In the genomic region with DNA sequence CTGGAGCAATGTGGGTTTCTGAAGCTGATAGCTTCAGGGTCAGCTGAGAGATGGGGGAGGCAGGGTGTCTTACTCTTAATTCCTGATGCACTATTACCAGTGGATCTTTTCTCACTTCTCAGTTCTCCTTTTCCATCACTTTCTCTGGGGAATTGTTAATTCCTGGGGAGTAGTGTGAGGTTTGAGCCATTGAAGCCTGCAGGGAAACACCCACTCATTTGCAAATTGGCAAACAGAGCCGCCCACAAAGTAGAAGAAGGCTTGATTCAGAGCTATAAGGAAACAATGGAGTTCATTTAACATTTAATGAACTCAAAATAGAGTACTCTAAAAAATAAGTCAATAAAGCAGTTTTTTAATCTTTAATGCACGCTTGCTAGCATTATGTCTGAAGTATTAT, we compare ENCODE assay signal across 24 cellular contexts. TPM values are rescaled to one million over a fixed set of nuclear protein-coding genes. Genes with fewer than 3 reads are reported as not detected.
DNase-seq lines count a peak whose midpoint lies in the region; ATAC-seq lines count a peak whose summit lies in the region.
"Had no signal": no experiment of that assay in that cellular context is flagged by ENCODE, and none has a peak within 500 bp of the region (broad histone marks: within the 10 kb centered on the region; RNA-seq: fewer than 3 reads in every experiment).

No MANE protein-coding gene starts in this region.

- H3K27me3 ChIP-seq in GM23248 (replicated peaks; ENCODE audit: insufficient read depth) (no peaks in the 10 kb centered on the region), iPS-18a (ENCODE audit: control insufficient read depth, insufficient read depth, low read length) (no peaks in the 10 kb centered on the region), neuronal stem cell (ENCODE audit: control insufficient read depth in 3 of 3, insufficient read depth in 3 of 3, low read depth in 1 of 3, low read length in 3 of 3) (no peaks in the 10 kb centered on the region), aorta (ENCODE audit: control insufficient read depth in 1 of 2, insufficient read depth in 2 of 2, low read length in 1 of 2) (no peaks in the 10 kb centered on the region)
- H3K27me3 ChIP-seq: BLaER1, pancreas, sigmoid colon, thyroid gland had no signal

- H3K18ac ChIP-seq in neuronal stem cell (ENCODE audit: low read length) = no peak overlapping the region

- 73 to 75% methylated on average over 2 of the region's 2 CpGs for WGBS in GM23248 (ENCODE audit: low coverage in 1 of 2, low lambda C conversion rate in 2 of 2, missing lambda C conversion rate in 2 of 2), 2 experiments
- no CpG with 5 or more reads among the region's 2 CpGs for WGBS in neuronal stem cell (ENCODE audit: extremely low coverage in 2 of 2, insufficient read length in 2 of 2, insufficient replicate concordance in 1 of 2), 2 donors
- 68 to 76% methylated on average over 2 of the region's 2 CpGs for WGBS in aorta, 2 donors

- H4K8ac ChIP-seq in neuronal stem cell (ENCODE audit: low read depth, low read length) = no peak overlapping the region

- H3K36me3 ChIP-seq in GM23248 (ENCODE audit: low read depth) (no peaks in the 10 kb centered on the region), iPS-18a (ENCODE audit: control insufficient read depth, low read depth, low read length) (no peaks in the 10 kb centered on the region), neuronal stem cell (replicated peaks in 1 of 2; ENCODE audit: control insufficient read depth in 2 of 2, insufficient read depth in 2 of 2, low read length in 2 of 2) (no peaks in the 10 kb centered on the region), aorta (ENCODE audit: control insufficient read depth in 1 of 2, insufficient read depth in 2 of 2, low read length in 1 of 2) (no peaks in the 10 kb centered on the region)
- H3K36me3 ChIP-seq: BLaER1, left ventricle myocardium inferior, pancreas, sigmoid colon, thyroid gland, WERI-Rb-1 had no signal

- no peaks in the 10 kb centered on the region for H4K20me1 ChIP-seq in GM23248 (ENCODE audit: insufficient read depth)
- H4K20me1 ChIP-seq: BLaER1 had no signal

- no peak overlapping the region for H2BK15ac ChIP-seq in neuronal stem cell (ENCODE audit: low read length)

- 0 out of 2 replicates have a peak overlapping the region, but pooled peaks have one; percentile 0 for H2AFZ ChIP-seq in GM23248
- H2AFZ ChIP-seq in neuronal stem cell (ENCODE audit: low read length) = peak overlapping the region; percentile 42

- no peak overlapping the region for H2AK5ac ChIP-seq in neuronal stem cell (ENCODE audit: low read depth, low read length)

- H3K4me1 ChIP-seq in GM23248 (ENCODE audit: insufficient read depth) (peaks cover 24% of the 10 kb centered on the region), iPS-18a (ENCODE audit: control insufficient read depth, low read depth, low read length) (peaks cover 14% of the 10 kb centered on the region), neuronal stem cell (ENCODE audit: control insufficient read depth in 2 of 2, insufficient read depth in 1 of 2, low read depth in 1 of 2, low read length in 2 of 2) (peaks cover 9 to 11% of the 10 kb centered on the region in 2 donors), aorta (ENCODE audit: control insufficient read depth in 1 of 2, insufficient read depth in 2 of 2, low read length in 2 of 2) (no peaks in the 10 kb centered on the region)
- H3K4me1 ChIP-seq: left ventricle myocardium inferior, sigmoid colon had no signal

- DNase-seq in GM23248 (peak; percentile 42), SK-MEL-5 (ENCODE audit: low read depth, low spot score) (peak; percentile 1), neuronal stem cell (ENCODE audit: low spot score) (no peak), aorta (no peak), NCI-H187 (lab: John Stamatoyannopoulos, UW) (no peak), GM03348 (ENCODE audit: low spot score) (no peak), NCI-H345 (lab: John Stamatoyannopoulos, UW) (no peak)
- DNase-seq: Calu3; central memory CD4-positive, alpha-beta T cell; DND-41; dorsolateral prefrontal cortex; immature natural killer cell; left ventricle myocardium inferior; NCI-H1694 treated with DMSO at 0.1 percent for 48 hours; NCI-H774; pancreas; sigmoid colon; stimulated activated naive CD8-positive, alpha-beta T cell treated with anti-CD3 and anti-CD28 coated beads, Interleukin-15, Interleukin-2, amounts not matched to agents 100 U/mL and 50 U/mL, for 24 hours; WERI-Rb-1 had no signal

- no peak overlapping the region for H4K91ac ChIP-seq in neuronal stem cell (ENCODE audit: low read depth, low read length, poor library complexity)

- no peak overlapping the region for H3K4ac ChIP-seq in neuronal stem cell (ENCODE audit: low read length)

- no peak overlapping the region for H2BK5ac ChIP-seq in neuronal stem cell (ENCODE audit: low read length)

- H2BK120ac ChIP-seq in neuronal stem cell (ENCODE audit: low read depth, low read length) = no peak overlapping the region

- in situ Hi-C loops in GM23248 (cut with MboI) (no loop called here), SK-MEL-5 (cut with HindIII; ENCODE audit: low pct_unique_long_range_greater_than_20kb, low sequenced_read_pairs) (no loop called here)

- intact Hi-C loops in aorta (cut with DNase I) = no loop called here

- H3K4me2 ChIP-seq in GM23248 (ENCODE audit: unreplicated experiment) (no peak overlapping the region), neuronal stem cell (ENCODE audit: insufficient read depth, low read length, poor library complexity, severe bottlenecking) (no peak overlapping the region)
- H3K4me2 ChIP-seq: BLaER1 had no signal

- H3K23ac ChIP-seq in neuronal stem cell (ENCODE audit: low read depth, low read length, poor library complexity) = no peak overlapping the region

- peaks cover 14% of the 10 kb centered on the region for H3F3A ChIP-seq in GM23248 (ENCODE audit: insufficient read depth)

- no peaks in the 10 kb centered on the region for H3K79me1 ChIP-seq in neuronal stem cell (ENCODE audit: low read depth, low read length)

- no peaks in the 10 kb centered on the region for H3K9me2 ChIP-seq in GM23248 (ENCODE audit: insufficient read depth)

- H3K9me3 ChIP-seq in GM23248 (ENCODE audit: low read depth) (no peaks in the 10 kb centered on the region), iPS-18a (ENCODE audit: control insufficient read depth, low read depth, low read length) (no peaks in the 10 kb centered on the region), neuronal stem cell (replicated peaks in 1 of 2; ENCODE audit: control insufficient read depth in 2 of 2, insufficient read depth in 1 of 2, low read depth in 1 of 2, low read length in 2 of 2) (no peaks in the 10 kb centered on the region), aorta (ENCODE audit: control insufficient read depth, low read length) (no peaks in the 10 kb centered on the region)
- H3K9me3 ChIP-seq: BLaER1, left ventricle myocardium inferior, pancreas, sigmoid colon, thyroid gland had no signal

- no peak overlapping the region for H3K14ac ChIP-seq in neuronal stem cell (ENCODE audit: low read length)

- H3K9ac ChIP-seq in GM23248 (no peak overlapping the region), iPS-18a (ENCODE audit: low read length) (no peak overlapping the region), neuronal stem cell (ENCODE audit: low read depth, low read length, poor library complexity) (no peak overlapping the region)
- H3K9ac ChIP-seq: BLaER1 had no signal

- H3K79me2 ChIP-seq in GM23248 (ENCODE audit: insufficient read depth) = no peaks in the 10 kb centered on the region

- no peak overlapping the region for H3K27ac ChIP-seq in GM23248
- no peak overlapping the region for H3K27ac ChIP-seq in iPS-18a (ENCODE audit: low read length)
- H3K27ac ChIP-seq in neuronal stem cell (replicated peaks; ENCODE audit: low read length) = no peak overlapping the region
- no peak overlapping the region for H3K27ac ChIP-seq in aorta (ENCODE audit: low read depth in 1 of 2, low read length in 2 of 2)
- H3K27ac ChIP-seq: BLaER1, left ventricle myocardium inferior, pancreas, sigmoid colon, thyroid gland, WERI-Rb-1 had no signal

- no peak overlapping the region for H2BK12ac ChIP-seq in neuronal stem cell (ENCODE audit: low read length)

- ATAC-seq in aorta (ENCODE audit: low FRiP score) = no peak
- ATAC-seq: activated naive CD4-positive, alpha-beta T cell treated with anti-CD3 and anti-CD28 coated beads, Interleukin-2, amount 50 U/mL, for 72 hours; natural killer cell treated with Interleukin-12 subunit alpha and Interleukin-12 subunit beta and Interleukin-15 and Interleukin-18, amount 100 ng/mL, for 72 hours; stimulated activated naive CD8-positive, alpha-beta T cell treated with anti-CD3 and anti-CD28 coated beads, Interleukin-15, Interleukin-2, amounts not matched to agents 100 U/mL and 50 U/mL, for 24 hours had no signal

- no peak overlapping the region for H3K4me3 ChIP-seq in GM23248
- H3K4me3 ChIP-seq in iPS-18a (ENCODE audit: low read length) = peak overlapping the region; percentile 34
- H3K4me3 ChIP-seq in neuronal stem cell (ENCODE audit: low read length in 2 of 2) = no peak overlapping the region
- H3K4me3 ChIP-seq in aorta (ENCODE audit: low read length in 2 of 2) = no peak overlapping the region
- H3K4me3 ChIP-seq: BLaER1, dorsolateral prefrontal cortex, left ventricle myocardium inferior, pancreas, sigmoid colon, thyroid gland had no signal

RNA-seq across cellular contexts. Expression of a gene that starts 4.3 kb away (rescaled TPM):
- total RNA-seq in GM23248 (2014; rRNA removed; shearing (Covaris generic)) = 0.63 TPM in 1 of 2 replicates, not detected in the other
- polyA plus RNA-seq in GM23248 (2016; fragmentation: Nextera tagmentation; extraction: Ambion mirVana) (0.21 TPM in 1 of 2 replicates, not detected in the other), aorta (not detected)
- not detected in 2 replicates for total RNA-seq in SK-MEL-5 (2014; rRNA removed; shearing (Covaris generic))
- not detected in 2 replicates for polyA plus RNA-seq in SK-MEL-5 (2015; cell fraction: cytosol; rRNA removed)
- not detected in 2 replicates for polyA plus RNA-seq in SK-MEL-5 (2015; cell fraction: nucleus; rRNA removed)
- polyA plus RNA-seq in neuronal stem cell (2013, experiment 1 of 2) = not detected
- not detected for polyA plus RNA-seq in neuronal stem cell (2013, experiment 2 of 2)
- total RNA-seq in aorta = not detected
- total RNA-seq: activated naive CD4-positive, alpha-beta T cell treated with anti-CD3 and anti-CD28 coated beads, Interleukin-2, amount 50 U/mL, for 72 hours; Calu3; left ventricle myocardium inferior; natural killer cell treated with Interleukin-12 subunit alpha and Interleukin-12 subunit beta and Interleukin-15 and Interleukin-18, amount 100 ng/mL, for 72 hours; pancreas; sigmoid colon had no signal
- polyA plus RNA-seq: immature natural killer cell, pancreas, sigmoid colon had no signal

Comparison
In these comparisons a context has a peak if more than half of its experiments do, and no peak if none do; other contexts are left out.
1. DNase-seq: peak in GM23248 (single experiment) and SK-MEL-5 (single experiment); none in neuronal stem cell (single experiment), aorta (0 of 2), NCI-H187 (0 of 2), GM03348 (single experiment) and NCI-H345 (single experiment).